ENCODE assay signal across 9 cellular contexts in the genomic region with DNA sequence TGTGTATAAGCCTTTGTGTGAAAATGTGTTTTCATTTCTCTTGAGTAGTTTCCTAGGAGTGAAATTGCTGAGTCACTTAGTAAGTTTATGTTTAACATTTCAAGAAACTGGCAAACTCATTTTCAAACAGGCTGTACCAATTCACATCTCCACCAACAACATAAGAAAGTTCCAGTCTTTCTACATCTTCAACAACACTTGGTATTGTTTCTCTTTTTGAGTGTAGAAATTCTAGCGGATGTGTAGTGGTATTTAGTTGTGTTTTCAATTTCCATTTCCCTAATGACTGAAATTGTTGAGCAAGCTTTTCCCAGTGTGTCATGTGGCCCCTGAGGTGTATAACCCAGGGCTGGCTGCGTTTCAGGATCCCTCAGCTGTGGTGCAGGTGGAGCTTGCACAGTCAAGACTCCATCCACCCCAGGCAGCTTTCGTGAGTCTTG.
DNase-seq lines count a peak whose midpoint lies in the region; ATAC-seq and TF ChIP-seq lines count a peak whose summit lies in the region.
"Had no signal": no experiment of that assay in that cellular context is flagged by ENCODE, and none has a peak within 500 bp of the region (broad histone marks: within the 10 kb centered on the region; RNA-seq: fewer than 3 reads in every experiment).

No MANE protein-coding gene starts in this region.

- no peaks in the 10 kb centered on the region for H3K9me3 ChIP-seq in HEK293 (ENCODE audit: control insufficient read depth, insufficient read depth, low read depth, low read length)
- no peaks in the 10 kb centered on the region for H3K9me3 ChIP-seq in esophagus squamous epithelium
- H3K9me3 ChIP-seq in hepatocyte (ENCODE audit: low read depth): no peaks in the 10 kb centered on the region

- no peak overlapping the region for H3K27ac Mint-ChIP-seq in activated CD8-positive, alpha-beta T cell treated with anti-CD3 and anti-CD28 coated beads for 36 hours
- no peak overlapping the region for H3K27ac Mint-ChIP-seq in activated CD8-positive, alpha-beta T cell treated with anti-CD3 and anti-CD28 coated beads, Interleukin-2, amount 10 ng/mL, durations not matched to agents 7 days and 5 days
- peak overlapping the region; percentile 95 for H3K27ac Mint-ChIP-seq in osteocyte (ENCODE audit: unreplicated experiment)

- no peaks in the 10 kb centered on the region for H3K27me3 Mint-ChIP-seq in activated CD8-positive, alpha-beta T cell treated with anti-CD3 and anti-CD28 coated beads for 36 hours
- peaks cover 8% of the 10 kb centered on the region for H3K27me3 Mint-ChIP-seq in activated CD8-positive, alpha-beta T cell treated with anti-CD3 and anti-CD28 coated beads, Interleukin-2, amount 10 ng/mL, durations not matched to agents 7 days and 5 days (ENCODE audit: low read depth)
- H3K27me3 Mint-ChIP-seq in osteocyte (ENCODE audit: unreplicated experiment): no peaks in the 10 kb centered on the region

- H3K27me3 ChIP-seq in esophagus squamous epithelium (no peaks in the 10 kb centered on the region), hepatocyte (no peaks in the 10 kb centered on the region)

- no peaks in the 10 kb centered on the region for H3K4me1 ChIP-seq in HEK293 (ENCODE audit: control insufficient read depth, insufficient read depth, low read length)
- H3K4me1 ChIP-seq in esophagus squamous epithelium: no peaks in the 10 kb centered on the region
- H3K4me1 ChIP-seq in hepatocyte (ENCODE audit: insufficient read depth): no peaks in the 10 kb centered on the region

- DNase-seq in activated CD8-positive, alpha-beta T cell treated with anti-CD3 and anti-CD28 coated beads for 36 hours: peak; percentile 19
- DNase-seq in activated CD8-positive, alpha-beta T cell treated with anti-CD3 and anti-CD28 coated beads, Interleukin-2, amount 10 ng/mL, durations not matched to agents 7 days and 5 days: no peak
- DNase-seq in M059J (ENCODE audit: low read depth): peak; percentile 9
- DNase-seq in osteocyte (ENCODE audit: extremely low spot score, unreplicated experiment): no peak
- no peak for DNase-seq in esophagus squamous epithelium (lab: John Stamatoyannopoulos, UW)
- no peak for DNase-seq in hepatocyte (ENCODE audit: low spot score)
- no peak for DNase-seq in cerebellar nuclear complex (lab: John Stamatoyannopoulos, UW)
- DNase-seq: left ventricle myocardium superior had no signal

- H3K36me3 ChIP-seq in HEK293 (ENCODE audit: control insufficient read depth in 2 of 2, insufficient read depth in 1 of 2, low read length in 2 of 2) (no peaks in the 10 kb centered on the region), esophagus squamous epithelium (no peaks in the 10 kb centered on the region), hepatocyte (replicated peaks; ENCODE audit: insufficient read depth, low read depth) (no peaks in the 10 kb centered on the region)

- H3K4me3 ChIP-seq in HEK293 (ENCODE audit: low read depth, low read length) (no peak overlapping the region), esophagus squamous epithelium (no peak overlapping the region), hepatocyte (no peak overlapping the region)

- H3K9me3 Mint-ChIP-seq in activated CD8-positive, alpha-beta T cell treated with anti-CD3 and anti-CD28 coated beads for 36 hours: peaks cover 4% of the 10 kb centered on the region
- H3K9me3 Mint-ChIP-seq in activated CD8-positive, alpha-beta T cell treated with anti-CD3 and anti-CD28 coated beads, Interleukin-2, amount 10 ng/mL, durations not matched to agents 7 days and 5 days (ENCODE audit: insufficient read depth): no peaks in the 10 kb centered on the region
- peaks cover 23% of the 10 kb centered on the region for H3K9me3 Mint-ChIP-seq in osteocyte (ENCODE audit: unreplicated experiment)

- no peak for TF ChIP-seq CTCF in activated CD8-positive, alpha-beta T cell treated with anti-CD3 and anti-CD28 coated beads for 36 hours (IDR thresholded peaks at IDR 0.05)
- no peak for TF ChIP-seq CTCF in HEK293 (tag by site-specific recombination; IDR thresholded peaks at IDR 0.05)
- TF ChIP-seq CTCF in osteocyte (IDR thresholded peaks at IDR 0.05): no peak
- TF ChIP-seq CTCF in esophagus squamous epithelium (IDR thresholded peaks at IDR 0.05): no peak
- no peak for TF ChIP-seq CTCF in hepatocyte (IDR thresholded peaks at IDR 0.05; ENCODE audit: poor library complexity)

- TF ChIP-seq POLR2A in esophagus squamous epithelium (IDR thresholded peaks at IDR 0.05): no peak

- no peak overlapping the region for H3K27ac ChIP-seq in HEK293 (ENCODE audit: extremely low read depth, low read depth, low read length)
- no peak overlapping the region for H3K27ac ChIP-seq in esophagus squamous epithelium
- H3K27ac ChIP-seq in hepatocyte: no peak overlapping the region

- no peaks in the 10 kb centered on the region for H3K36me3 Mint-ChIP-seq in activated CD8-positive, alpha-beta T cell treated with anti-CD3 and anti-CD28 coated beads for 36 hours (ENCODE audit: low read depth)
- H3K36me3 Mint-ChIP-seq in activated CD8-positive, alpha-beta T cell treated with anti-CD3 and anti-CD28 coated beads, Interleukin-2, amount 10 ng/mL, durations not matched to agents 7 days and 5 days (ENCODE audit: low read depth): no peaks in the 10 kb centered on the region
- peaks cover 5% of the 10 kb centered on the region for H3K36me3 Mint-ChIP-seq in osteocyte (ENCODE audit: unreplicated experiment)

- CTCF ChIA-PET in activated CD8-positive, alpha-beta T cell treated with anti-CD3 and anti-CD28 coated beads for 36 hours (lab: Charles Lee): no interaction called here
- CTCF ChIA-PET in activated CD8-positive, alpha-beta T cell treated with anti-CD3 and anti-CD28 coated beads, Interleukin-2, amount 10 ng/mL, durations not matched to agents 7 days and 5 days (lab: Charles Lee): no interaction called here
- CTCF ChIA-PET in HEK293 (lab: Yijun Ruan, JAX): no interaction called here

- no peak overlapping the region for H2AFZ ChIP-seq in hepatocyte

- intact Hi-C loops in activated CD8-positive, alpha-beta T cell treated with anti-CD3 and anti-CD28 coated beads for 36 hours (cut with micrococcal nuclease): no loop called here
- intact Hi-C loops in esophagus squamous epithelium (cut with DNase I): no loop called here

- no peaks in the 10 kb centered on the region for H4K20me1 ChIP-seq in hepatocyte (ENCODE audit: insufficient read depth, poor library complexity, severe bottlenecking)

- no peak overlapping the region for H3K4me2 ChIP-seq in hepatocyte

- no peaks in the 10 kb centered on the region for H3K79me2 ChIP-seq in hepatocyte

- no peaks in the 10 kb centered on the region for H3K9me2 ChIP-seq in hepatocyte (replicated peaks; ENCODE audit: insufficient read depth)

- H3K4me3 Mint-ChIP-seq in activated CD8-positive, alpha-beta T cell treated with anti-CD3 and anti-CD28 coated beads for 36 hours: no peak overlapping the region
- H3K4me3 Mint-ChIP-seq in activated CD8-positive, alpha-beta T cell treated with anti-CD3 and anti-CD28 coated beads, Interleukin-2, amount 10 ng/mL, durations not matched to agents 7 days and 5 days: no peak overlapping the region
- no peak overlapping the region for H3K4me3 Mint-ChIP-seq in osteocyte (ENCODE audit: unreplicated experiment)

- peak; percentile 61 for ATAC-seq in activated CD8-positive, alpha-beta T cell treated with anti-CD3 and anti-CD28 coated beads for 36 hours
- ATAC-seq in activated CD8-positive, alpha-beta T cell treated with anti-CD3 and anti-CD28 coated beads, Interleukin-2, amount 10 ng/mL, durations not matched to agents 7 days and 5 days: no peak
- ATAC-seq: left ventricle myocardium superior had no signal

- POLR2A ChIA-PET in activated CD8-positive, alpha-beta T cell treated with anti-CD3 and anti-CD28 coated beads for 36 hours (lab: Charles Lee): no interaction called here
- POLR2A ChIA-PET in activated CD8-positive, alpha-beta T cell treated with anti-CD3 and anti-CD28 coated beads, Interleukin-2, amount 10 ng/mL, durations not matched to agents 7 days and 5 days (lab: Charles Lee): no interaction called here
- POLR2A ChIA-PET in HEK293 (lab: Yijun Ruan, JAX): no interaction called here

- WGBS in esophagus squamous epithelium, 2 donors: 38 to 71% methylated on average over 3 of the region's 3 CpGs
- 95% methylated on average over 3 of the region's 3 CpGs for WGBS in hepatocyte (ENCODE audit: low lambda C conversion rate, missing lambda C conversion rate)

- H3K4me1 Mint-ChIP-seq in activated CD8-positive, alpha-beta T cell treated with anti-CD3 and anti-CD28 coated beads for 36 hours (ENCODE audit: low read depth): peaks cover 2% of the 10 kb centered on the region
- no peaks in the 10 kb centered on the region for H3K4me1 Mint-ChIP-seq in activated CD8-positive, alpha-beta T cell treated with anti-CD3 and anti-CD28 coated beads, Interleukin-2, amount 10 ng/mL, durations not matched to agents 7 days and 5 days (ENCODE audit: low read depth)
- H3K4me1 Mint-ChIP-seq in osteocyte (ENCODE audit: unreplicated experiment): peaks cover 21% of the 10 kb centered on the region

TF ChIP-seq in HEK293, 187 proteins besides CTCF, POLR2A, EP300 and RAD21 (continues in another document):
- TF ChIP-seq REST (tag by site-specific recombination; IDR thresholded peaks at IDR 0.05) (no peak), ZSCAN23 (tag by site-specific recombination; IDR thresholded peaks at IDR 0.05) (no peak), ZNF239 (tag by site-specific recombination; IDR thresholded peaks at IDR 0.05) (no peak)

Comparison
In these comparisons a context has a peak if more than half of its experiments do, and no peak if none do; other contexts are left out.
1. DNase-seq: peak in activated CD8-positive, alpha-beta T cell treated with anti-CD3 and anti-CD28 coated beads for 36 hours (single experiment) and M059J (single experiment); none in activated CD8-positive, alpha-beta T cell treated with anti-CD3 and anti-CD28 coated beads, Interleukin-2, amount 10 ng/mL, durations not matched to agents 7 days and 5 days (single experiment), osteocyte (single experiment), esophagus squamous epithelium (single experiment), hepatocyte (single experiment) and cerebellar nuclear complex (0 of 2).